In genomic region chr15:45036812-45037781, GRCh38 we compare ENCODE assay signal across 8 cellular contexts. TPM values are rescaled to one million over a fixed set of nuclear protein-coding genes. Genes with fewer than 3 reads are reported as not detected.
DNase-seq lines count a peak whose midpoint lies in the region; ATAC-seq, FAIRE-seq and TF ChIP-seq lines count a peak whose summit lies in the region.
"Not testable (repeated sequence)": the region's sequence is repeated elsewhere in the genome, so short reads cannot be mapped to it uniquely, and the experiment has no call there.

No MANE protein-coding gene starts in this region.

- not testable (repeated sequence) for H3K27me3 ChIP-seq in keratinocyte (ENCODE audit: control insufficient read depth, extremely low read depth, insufficient read depth, low read length)

- H3K4me1 Mint-ChIP-seq in activated CD4-positive, alpha-beta T cell treated with anti-CD3 and anti-CD28 coated beads for 36 hours: peaks cover 14% of the 10 kb centered on the region

- intact Hi-C loops in activated CD4-positive, alpha-beta T cell treated with anti-CD3 and anti-CD28 coated beads for 36 hours (cut with DNase I, micrococcal nuclease): loop anchor here (2.0 to 5.0 kb wide), 3 partner anchors 65 to 452 kb away; no protein-coding TSS in a partner anchor

- not testable (repeated sequence) for H3K9me3 Mint-ChIP-seq in activated CD4-positive, alpha-beta T cell treated with anti-CD3 and anti-CD28 coated beads for 36 hours (ENCODE audit: low read depth)

- FAIRE-seq in keratinocyte (lab: Jason Lieb, UNC): not testable (repeated sequence)

- POLR2A ChIA-PET in activated CD4-positive, alpha-beta T cell treated with anti-CD3 and anti-CD28 coated beads for 36 hours (lab: Charles Lee): not testable (repeated sequence)

- H3K27ac Mint-ChIP-seq in activated CD4-positive, alpha-beta T cell treated with anti-CD3 and anti-CD28 coated beads for 36 hours: not testable (repeated sequence)

- H3K9me3 ChIP-seq in keratinocyte (ENCODE audit: control insufficient read depth, low read depth, low read length): not testable (repeated sequence)

- H2AFZ ChIP-seq in keratinocyte (ENCODE audit: control insufficient read depth, low read length): not testable (repeated sequence)

- not testable (repeated sequence) for H3K27ac ChIP-seq in keratinocyte (ENCODE audit: control insufficient read depth, insufficient read depth, low read length)

- H3K4me3 ChIP-seq in AG10803 (ENCODE audit: low read length); cardiac fibroblast (replicated peaks in 1 of 2; ENCODE audit: low read depth in 2 of 2, low read length in 2 of 2); keratinocyte (ENCODE audit: control insufficient read depth in 2 of 3, extremely low read depth in 1 of 3, insufficient read depth in 2 of 3, low read depth in 1 of 3, low read length in 3 of 3): not testable (repeated sequence)

- H3K9me1 ChIP-seq in keratinocyte (ENCODE audit: control insufficient read depth, extremely low read depth, insufficient read depth, low read length): not testable (repeated sequence)

- dilution Hi-C loops in keratinocyte (cut with MboI; ENCODE audit: extremely low pct_ligation_motif_present, low sequenced_read_pairs): not testable (repeated sequence)

- not testable (repeated sequence) for H3K4me1 ChIP-seq in keratinocyte (ENCODE audit: control insufficient read depth, extremely low read depth, insufficient read depth, low read length)

- DNase-seq in AG10803 (ENCODE audit: low read depth) (peak; percentile 61), NCI-H526 treated with DMSO at 0.1 percent for 48 hours (lab: John Stamatoyannopoulos, UW) (peak; percentile 67), cardiac fibroblast (ENCODE audit: low read depth in 2 of 2) (peak; percentile 71 to 78)
- DNase-seq in activated CD4-positive, alpha-beta T cell treated with anti-CD3 and anti-CD28 coated beads for 36 hours: peak; percentile 85
- not testable (repeated sequence) for DNase-seq in keratinocyte (ENCODE audit: low read depth, low spot score)
- peak; percentile 38 to 46 for DNase-seq in stimulated activated CD4-positive, alpha-beta T cell treated with anti-CD3 and anti-CD28 coated beads, Interleukin-15, amount 100 ng/mL, for 1 hour (ENCODE audit: low read depth in 1 of 2, low spot score in 1 of 2)

- H3K27me3 Mint-ChIP-seq in activated CD4-positive, alpha-beta T cell treated with anti-CD3 and anti-CD28 coated beads for 36 hours: not testable (repeated sequence)

- not testable (repeated sequence) for H3K36me3 ChIP-seq in keratinocyte (ENCODE audit: control insufficient read depth in 2 of 2, extremely low read depth in 1 of 2, insufficient read depth in 2 of 2, low read length in 2 of 2)

- CTCF ChIA-PET in activated CD4-positive, alpha-beta T cell treated with anti-CD3 and anti-CD28 coated beads for 36 hours (lab: Charles Lee): interaction anchor here (0.7 to 3.5 kb wide), 9 partner anchors 9 to 444 kb away, joined by 3 to 25 read pairs (median 3); partner anchors contain the start of gene SORD

- H3K36me3 Mint-ChIP-seq in activated CD4-positive, alpha-beta T cell treated with anti-CD3 and anti-CD28 coated beads for 36 hours (ENCODE audit: low read depth): not testable (repeated sequence)

- not testable (repeated sequence) for H3K79me2 ChIP-seq in keratinocyte (ENCODE audit: control insufficient read depth, insufficient read depth, low read length)

- not testable (repeated sequence) for H4K20me1 ChIP-seq in keratinocyte (ENCODE audit: control insufficient read depth, extremely low read depth, insufficient read depth, low read length)

- H3K4me3 Mint-ChIP-seq in activated CD4-positive, alpha-beta T cell treated with anti-CD3 and anti-CD28 coated beads for 36 hours: not testable (repeated sequence)

- TF ChIP-seq CTCF in AG10803 (conservative IDR thresholded peaks at IDR 0.05; ENCODE audit: low read length): peak; percentile 95
- TF ChIP-seq CTCF in cardiac fibroblast (IDR thresholded peaks at IDR 0.05; ENCODE audit: low read depth, low read length): peak; percentile 92
- peak; percentile 72 to 93 (median 89) for TF ChIP-seq CTCF in keratinocyte (optimal IDR thresholded peaks at IDR 0.05 in 1 of 3, IDR thresholded peaks at IDR 0.05 in 1 of 3, conservative IDR thresholded peaks at IDR 0.05 in 1 of 3; ENCODE audit: extremely low read depth in 1 of 3, insufficient read depth in 2 of 3, low read length in 3 of 3)

- ATAC-seq in GM19328 (IDR thresholded peaks at IDR 0.05; ENCODE audit: unreplicated experiment) (peak; percentile 58), HG03565 (IDR thresholded peaks at IDR 0.05; ENCODE audit: unreplicated experiment) (peak; percentile 74)
- ATAC-seq in activated CD4-positive, alpha-beta T cell treated with anti-CD3 and anti-CD28 coated beads for 36 hours: peak; percentile 95

- H3K4me2 ChIP-seq in keratinocyte (ENCODE audit: control insufficient read depth, extremely low read depth, insufficient read depth, low read depth, low read length): not testable (repeated sequence)

- not testable (repeated sequence) for H3K9ac ChIP-seq in keratinocyte (ENCODE audit: control insufficient read depth, extremely low read depth, insufficient read depth, low read length)

RNA-seq across cellular contexts. Expression of gene SORD, which starts 14.1 kb away (rescaled TPM):
- 10 to 100 TPM; 17.1 to 17.7 TPM for total RNA-seq in activated CD4-positive, alpha-beta T cell treated with anti-CD3 and anti-CD28 coated beads for 36 hours
- 43.9 to 51.3 TPM (median 46.7 TPM) in 3 replicates for polyA plus RNA-seq in keratinocyte
- 10.8 TPM for polyA plus RNA-seq in keratinocyte (2011; ENCODE audit: low read depth)
- 41.8 and 52.1 TPM in 2 replicates for polyA plus RNA-seq in keratinocyte (2011; cell fraction: cytosol; rRNA removed)
- polyA plus RNA-seq in keratinocyte (2011; cell fraction: nucleus; rRNA removed): 40.6 and 42.2 TPM in 2 replicates
- polyA plus RNA-seq in keratinocyte (2012; ENCODE audit: low replicate concordance): 22.7 and 40.3 TPM in 2 replicates
- polyA minus RNA-seq in keratinocyte: 36.0 to 70.2 TPM (median 49.0 TPM) in 3 replicates
- polyA minus RNA-seq in keratinocyte (2011; cell fraction: cytosol; rRNA and poly(A)+ RNA removed): 60.4 TPM
- polyA minus RNA-seq in keratinocyte (2011; cell fraction: nucleus; rRNA and poly(A)+ RNA removed): 16.9 and 26.2 TPM in 2 replicates
